Comparison of ENCODE assay signal across 8 cellular contexts in the genomic region with DNA sequence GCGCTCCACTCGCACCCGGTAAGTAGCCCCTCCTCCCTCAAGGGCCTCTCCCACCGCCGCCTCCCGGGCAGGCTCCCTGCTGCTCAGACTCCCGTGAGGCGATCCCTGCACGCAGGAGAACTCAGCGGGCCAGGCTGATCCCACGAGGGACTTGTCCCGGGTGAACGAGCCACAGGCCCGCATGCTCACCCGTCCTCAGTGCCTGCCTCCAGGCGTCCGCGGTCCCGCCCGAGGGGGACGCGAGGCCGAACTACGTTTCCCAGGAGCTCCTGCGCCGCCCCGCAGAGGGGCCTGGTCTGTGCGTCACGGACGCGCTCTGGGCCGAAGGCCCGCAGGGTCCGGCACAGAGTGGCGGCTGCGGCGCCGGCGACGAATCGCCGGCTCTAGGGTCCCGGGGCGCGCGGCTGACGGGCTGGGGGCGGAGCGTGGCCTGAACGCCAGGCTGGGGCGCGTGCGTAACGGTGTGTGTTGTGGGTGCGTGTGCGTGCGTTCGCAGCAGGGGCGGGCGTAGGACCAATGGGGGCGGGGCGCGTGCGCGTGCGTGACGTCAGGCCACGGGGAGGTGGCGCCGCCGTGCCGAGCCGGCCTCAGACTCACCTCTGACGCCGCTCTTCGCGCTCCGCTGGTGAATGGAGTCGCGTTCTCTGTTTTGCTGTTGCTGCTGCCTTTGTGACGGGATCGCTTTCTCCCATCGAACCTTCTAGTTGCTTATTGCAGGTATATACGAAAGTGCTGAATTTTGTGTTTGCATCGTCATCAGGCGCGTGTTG. TPM values are rescaled to one million over a fixed set of nuclear protein-coding genes. Genes with fewer than 3 reads are reported as not detected.
DNase-seq lines count a peak whose midpoint lies in the region; ATAC-seq, FAIRE-seq and TF ChIP-seq lines count a peak whose summit lies in the region.

A gene (plus strand): TSS at position 590 of the 770 bp plus-strand sequence. CDS start 13,866 bp downstream, outside the sequence.
A gene (minus strand): TSS at position 237 of the 770 bp plus-strand sequence. CDS start 8,356 bp downstream, outside the sequence.

- ATAC-seq in GM18909 (IDR thresholded peaks at IDR 0.05; ENCODE audit: poor library complexity, unreplicated experiment) = peak; percentile 92
- peak; percentile 90 for ATAC-seq in HG03175 (IDR thresholded peaks at IDR 0.05; ENCODE audit: unreplicated experiment)

- H3K9ac ChIP-seq in kidney (ENCODE audit: low read length in 2 of 2) = peak within 1 kb of the TSS; percentile 75 to 90

- H3K36me3 ChIP-seq in kidney (ENCODE audit: control insufficient read depth in 1 of 2, insufficient read depth in 2 of 2, low read length in 2 of 2) = peaks cover 9 to 17% of the 10 kb centered on the region in 2 donors

- no peak for TF ChIP-seq CTCF in kidney (IDR thresholded peaks at IDR 0.05; ENCODE audit: borderline replicate concordance, extremely low read depth, insufficient read depth)

- H3K27ac ChIP-seq in kidney (ENCODE audit: low read depth in 2 of 2, low read length in 2 of 2) = peak within 1 kb of the TSS; percentile 92 to 98

- H3K4me3 ChIP-seq in kidney (ENCODE audit: low read length in 2 of 2) = peak within 1 kb of the TSS; percentile 89 to 99

- H3K4me1 ChIP-seq in kidney (ENCODE audit: control insufficient read depth in 1 of 2, insufficient read depth in 1 of 2, low read depth in 1 of 2, low read length in 2 of 2) = no peaks in the 10 kb centered on the region

- intact Hi-C loops in kidney (cut with DNase I) = no loop called here

- peak; percentile 96 for DNase-seq in AG08395 (ENCODE audit: low spot score)
- peak; percentile 77 for DNase-seq in NCI-H226
- peak; percentile 98 for DNase-seq in activated CD4-positive, CD25-positive, alpha-beta regulatory T cell treated with anti-CD3 and anti-CD28 coated beads, Interleukin-2, amount 50 U/mL, for 72 hours
- DNase-seq in cerebellar nuclear complex (lab: John Stamatoyannopoulos, UW) = peak; percentile 39 to 77
- peak; percentile 99 for DNase-seq in kidney
- DNase-seq in stimulated activated CD4-positive, alpha-beta T cell treated with anti-CD3 and anti-CD28 coated beads, Interleukin-15, amount 100 ng/mL, for 1 hour (ENCODE audit: low read depth in 1 of 2, low spot score in 1 of 2) = peak; percentile 97

- peaks cover 18 to 34% of the 10 kb centered on the region in 2 donors for H3K9me3 ChIP-seq in kidney (ENCODE audit: control insufficient read depth in 1 of 2, low read length in 2 of 2)

- no peak for FAIRE-seq in kidney (lab: Jason Lieb, UNC)

RNA-seq across cellular contexts. Expression of the first gene that starts in this region (rescaled TPM):
- total RNA-seq in kidney = 15.1 TPM
- 4.6 TPM for polyA plus RNA-seq in kidney (ENCODE audit: insufficient read depth, low read depth, low replicate concordance)

RNA-seq across cellular contexts. Expression of the second gene that starts in this region (rescaled TPM):
- 3.1 TPM for total RNA-seq in kidney
- 0.39 TPM for polyA plus RNA-seq in kidney (ENCODE audit: insufficient read depth, low read depth, low replicate concordance)

Comparison
In these comparisons a context has a peak if more than half of its experiments do, and no peak if none do; other contexts are left out.
1. Peak in every context shown above with its lines: DNase-seq, ATAC-seq, H3K4me3 ChIP-seq and H3K27ac ChIP-seq.